ENCODE assay signal across 1 cellular context in genomic region chr20:50447102-50447804, GRCh38.
TF ChIP-seq lines count a peak whose summit lies in the region.

No MANE protein-coding gene starts in this region.

TF ChIP-seq in K562, 482 proteins besides CTCF, POLR2A, EP300 and RAD21 (continued from another document):
- TF ChIP-seq POLR2AphosphoS5 (IDR thresholded peaks at IDR 0.05; ENCODE audit: control insufficient read depth, insufficient read depth, low read depth, low read length) (no peak), ZNF3 (CRISPR knock-in tag; IDR thresholded peaks at IDR 0.05) (no peak), PTBP1 (IDR thresholded peaks at IDR 0.05; ENCODE audit: low read depth, low read length) (no peak), HDAC1 (IDR thresholded peaks at IDR 0.05) (0 out of 4 replicates have a peak, but pooled peaks of 1 of the 2 experiments have one; percentile 15), ZBTB17 (CRISPR knock-in tag; IDR thresholded peaks at IDR 0.05) (no peak), ZFX (CRISPR knock-in tag; IDR thresholded peaks at IDR 0.05) (no peak), ZNF316 (IDR thresholded peaks at IDR 0.05) (peak; percentile 18; the same call in 1 of the 2 replicates), HMGN3 (IDR thresholded peaks at IDR 0.05; ENCODE audit: borderline replicate concordance, extremely low read depth, insufficient read length, low read depth, low read length) (no peak), HNRNPUL1 (IDR thresholded peaks at IDR 0.05; ENCODE audit: low read length) (no peak), SIRT6 (IDR thresholded peaks at IDR 0.05; ENCODE audit: low read depth, low read length) (no peak), SAFB2 (IDR thresholded peaks at IDR 0.05; ENCODE audit: borderline replicate concordance, low read depth, low read length, severe bottlenecking) (no peak)
